ENCODE assay signal across 19 cellular contexts in the genomic region with DNA sequence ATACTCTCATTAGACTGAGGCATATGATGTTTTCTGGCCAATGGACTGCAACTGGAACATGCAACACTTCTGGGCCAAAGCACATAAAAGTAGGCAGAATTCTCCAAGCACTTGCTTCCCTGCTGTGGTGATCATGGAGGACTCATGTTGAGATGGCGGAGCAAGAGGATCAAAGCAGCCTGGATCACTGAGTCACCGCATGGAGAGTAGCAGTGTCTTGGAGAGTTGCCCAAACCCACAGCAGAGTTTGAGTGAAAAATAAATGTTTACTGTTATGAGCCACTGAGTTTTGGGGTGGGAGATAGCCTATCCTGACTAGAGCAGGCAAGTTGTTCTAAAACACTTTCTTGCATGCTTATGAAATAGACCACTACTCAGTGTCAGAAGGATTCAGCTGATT.
"Had no signal": no experiment of that assay in that cellular context is flagged by ENCODE, and none has a peak within 500 bp of the region (broad histone marks: within the 10 kb centered on the region; RNA-seq: fewer than 3 reads in every experiment).

No MANE protein-coding gene starts in this region.

- ATAC-seq: activated CD4-positive, alpha-beta T cell treated with anti-CD3 and anti-CD28 coated beads for 36 hours; activated CD8-positive, alpha-beta memory T cell treated with anti-CD3 and anti-CD28 coated beads, Interleukin-2, amount 10 ng/mL, durations not matched to agents 7 days and 5 days; left lung; mucosa of descending colon; naive thymus-derived CD4-positive, alpha-beta T cell had no signal

- H3K4me1 ChIP-seq: adrenal gland had no signal

- H3K27me3 ChIP-seq: adrenal gland, hepatocyte, left lung, neutrophil, tibial nerve, vagina had no signal

- H3K4me3 ChIP-seq: adrenal gland, hepatocyte, left lung, mucosa of descending colon, tibial nerve, vagina had no signal

- H3K36me3 ChIP-seq: adrenal gland, left lung, neutrophil, tibial nerve, vagina had no signal

- DNase-seq: activated CD4-positive, alpha-beta memory T cell treated with anti-CD3 and anti-CD28 coated beads for 36 hours; activated CD4-positive, alpha-beta T cell treated with anti-CD3 and anti-CD28 coated beads for 36 hours; activated CD8-positive, alpha-beta memory T cell treated with anti-CD3 and anti-CD28 coated beads, Interleukin-2, amount 10 ng/mL, durations not matched to agents 7 days and 5 days; activated T-cell treated with anti-CD3 and anti-CD28 coated beads, Interleukin-2, amount 50 U/mL, for 24 hours; adrenal gland; cerebellar nuclear complex; effector memory CD4-positive, alpha-beta T cell; left lung; mucosa of descending colon; naive thymus-derived CD4-positive, alpha-beta T cell; stimulated activated CD4-positive, alpha-beta T cell treated with anti-CD3 and anti-CD28 coated beads, Interleukin-4, amount 100 ng/mL, for 1 hour; stimulated activated naive CD4-positive, alpha-beta T cell treated with Interleukin-2 at 50 U/mL for 16 hours; substantia nigra had no signal

- H3K9me3 ChIP-seq: adrenal gland, left lung, mucosa of descending colon, neutrophil, tibial nerve, vagina had no signal

- FAIRE-seq: keratinocyte had no signal

- H3K27ac ChIP-seq: adrenal gland, epithelial cell of prostate, hepatocyte, left lung, neutrophil, tibial nerve, vagina had no signal
